In the genomic region with DNA sequence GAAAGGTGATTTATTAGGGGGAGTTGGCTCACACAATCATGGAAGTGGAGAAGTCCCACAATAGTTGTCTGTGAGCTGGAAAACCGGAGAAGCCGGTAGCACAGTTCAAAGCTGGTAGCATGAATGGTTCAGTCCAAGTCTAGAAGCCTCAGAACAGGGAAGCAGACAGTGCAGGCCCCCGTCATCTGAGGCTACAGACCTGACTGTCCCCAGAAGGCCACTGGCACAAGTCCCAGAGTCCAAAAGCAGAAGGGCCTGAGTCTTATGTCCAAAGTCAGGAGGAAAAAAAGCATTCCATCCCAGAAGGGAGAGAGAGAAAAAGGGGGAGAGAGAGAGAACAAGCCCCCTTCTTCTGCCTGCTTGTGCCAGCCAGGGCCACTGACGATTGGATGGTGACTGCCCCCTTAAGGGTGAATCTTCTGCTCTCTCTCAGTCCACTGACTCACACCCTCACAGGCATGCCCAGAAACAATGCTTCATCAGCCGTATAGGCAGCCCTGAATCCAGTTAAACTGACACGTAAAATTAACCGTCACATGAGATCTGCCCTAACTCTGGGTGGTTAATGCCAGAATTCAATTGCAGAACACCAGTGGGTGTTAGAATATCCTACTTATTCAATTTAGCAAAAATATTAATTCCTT, we compare ENCODE assay signal across 18 cellular contexts. TPM values are rescaled to one million over a fixed set of nuclear protein-coding genes. Genes with fewer than 3 reads are reported as not detected.
DNase-seq lines count a peak whose midpoint lies in the region; FAIRE-seq and TF ChIP-seq lines count a peak whose summit lies in the region.
"Had no signal": no experiment of that assay in that cellular context is flagged by ENCODE, and none has a peak within 500 bp of the region (broad histone marks: within the 10 kb centered on the region; RNA-seq: fewer than 3 reads in every experiment).

No MANE protein-coding gene starts in this region.

- H3K4me2 ChIP-seq in mammary epithelial cell (ENCODE audit: insufficient read depth, low read depth, low read length), result no peak overlapping the region

- dilution Hi-C loops in mammary epithelial cell (cut with HindIII; ENCODE audit: low sequenced_read_pairs), result no loop called here

- WGBS in mammary epithelial cell (ENCODE audit: low coverage, missing lambda C conversion rate), result 78% methylated on average over 6 of the region's 7 CpGs

- DNase-seq in AG10803 (ENCODE audit: low read depth) (peak; percentile 25), M059J (ENCODE audit: low read depth) (peak; percentile 73), mammary epithelial cell (peak; percentile 76), islet precursor cell (peak; percentile 63), NCI-H2081 (lab: John Stamatoyannopoulos, UW) (no peak), NCI-H1048 (lab: John Stamatoyannopoulos, UW) (no peak), HK-2 (ENCODE audit: unreplicated experiment) (no peak), D721Med (ENCODE audit: insufficient read length, low spot score) (no peak)
- DNase-seq: ACHN; activated CD4-positive, alpha-beta T cell treated with anti-CD3 and anti-CD28 coated beads for 48 hours; activated naive CD8-positive, alpha-beta T cell treated with anti-CD3 and anti-CD28 coated beads, Interleukin-2, amount 10 ng/mL, durations not matched to agents 7 days and 5 days; colonic mucosa; COR-L47; GF-D8; natural killer cell; NCI-H2081 treated with DMSO at 0.1 percent for 48 hours; NCI-H774; T-helper 2 cell had no signal

- BruUV-seq in mammary epithelial cell (replicated peaks; lab: Mats Ljungman, UMichigan), result no TSS peak

- no peak overlapping the region for H3K4me3 ChIP-seq in AG10803 (ENCODE audit: low read length)
- H3K4me3 ChIP-seq in mammary epithelial cell (replicated peaks in 1 of 3; ENCODE audit: insufficient read depth in 1 of 3, low read depth in 2 of 3, low read length in 3 of 3), result no peak overlapping the region
- H3K4me3 ChIP-seq: colonic mucosa had no signal

- peaks cover 5% of the 10 kb centered on the region for H3K9me3 ChIP-seq in mammary epithelial cell (replicated peaks; ENCODE audit: insufficient read depth, low read length)
- H3K9me3 ChIP-seq: colonic mucosa had no signal

- intact Hi-C loops in mammary epithelial cell (cut with micrococcal nuclease), result no loop called here

- in situ Hi-C loops in mammary epithelial cell (cut with MboI; ENCODE audit: low sequenced_read_pairs in 2 of 2), result no loop called here

- H4K20me1 ChIP-seq in mammary epithelial cell (ENCODE audit: insufficient read depth, low read length), result no peaks in the 10 kb centered on the region

- no peaks in the 10 kb centered on the region for H3K36me3 ChIP-seq in mammary epithelial cell (ENCODE audit: insufficient read depth, low read length)
- H3K36me3 ChIP-seq: colonic mucosa had no signal

- peak; percentile 12; the same call in 1 of the 2 replicates for TF ChIP-seq CTCF in AG10803 (conservative IDR thresholded peaks at IDR 0.05; ENCODE audit: low read length)
- no peak for TF ChIP-seq CTCF in mammary epithelial cell (conservative IDR thresholded peaks at IDR 0.05 in 1 of 2, IDR thresholded peaks at IDR 0.05 in 1 of 2; ENCODE audit: extremely low read depth in 1 of 2, insufficient read depth in 1 of 2, low read depth in 1 of 2, low read length in 2 of 2)
- no peak for TF ChIP-seq CTCF in D721Med (IDR thresholded peaks at IDR 0.05; ENCODE audit: insufficient read depth, missing control alignments)

- H3K27ac ChIP-seq in mammary epithelial cell (ENCODE audit: insufficient read depth, low read depth, low read length), result no peak overlapping the region
- H3K27ac ChIP-seq: colonic mucosa had no signal

- H3K27me3 ChIP-seq in mammary epithelial cell (ENCODE audit: insufficient read depth, low read length), result no peaks in the 10 kb centered on the region
- H3K27me3 ChIP-seq: colonic mucosa had no signal

- no peak for FAIRE-seq in D721Med (lab: Jason Lieb, UNC)

- peaks cover 29% of the 10 kb centered on the region for H3K4me1 ChIP-seq in mammary epithelial cell (ENCODE audit: insufficient read depth, low read length)
- H3K4me1 ChIP-seq: colonic mucosa had no signal

- H3K79me2 ChIP-seq in mammary epithelial cell (ENCODE audit: insufficient read depth, low read length), result no peaks in the 10 kb centered on the region

- CTCF ChIA-PET in mammary epithelial cell (lab: Charles Lee; ENCODE audit: low non-redundant PET), result no interaction called here

- H3K9ac ChIP-seq in mammary epithelial cell (ENCODE audit: insufficient read depth, low read length), result no peak overlapping the region

- H2AFZ ChIP-seq in mammary epithelial cell (ENCODE audit: low read depth, low read length), result peak overlapping the region; percentile 46

RNA-seq across cellular contexts. Expression of a gene that starts 49.3 kb away (rescaled TPM):
- 5.5 and 6.2 TPM in 2 replicates for total RNA-seq in M059J (2014; rRNA removed; shearing (Covaris generic))
- 10 to 100 TPM; 10.2 to 14.4 TPM for total RNA-seq in mammary epithelial cell
- polyA plus RNA-seq in mammary epithelial cell, result 8.9 TPM
- polyA minus RNA-seq in mammary epithelial cell, result 6.0 TPM

Comparison
In these comparisons a context has a peak if more than half of its experiments do, and no peak if none do; other contexts are left out.
1. DNase-seq: peak in AG10803 (single experiment), M059J (single experiment), mammary epithelial cell (single experiment) and islet precursor cell (single experiment); none in NCI-H2081 (0 of 2), NCI-H1048 (single experiment), HK-2 (single experiment) and D721Med (single experiment).